Comparison of ENCODE assay signal across 26 cellular contexts in the genomic region with DNA sequence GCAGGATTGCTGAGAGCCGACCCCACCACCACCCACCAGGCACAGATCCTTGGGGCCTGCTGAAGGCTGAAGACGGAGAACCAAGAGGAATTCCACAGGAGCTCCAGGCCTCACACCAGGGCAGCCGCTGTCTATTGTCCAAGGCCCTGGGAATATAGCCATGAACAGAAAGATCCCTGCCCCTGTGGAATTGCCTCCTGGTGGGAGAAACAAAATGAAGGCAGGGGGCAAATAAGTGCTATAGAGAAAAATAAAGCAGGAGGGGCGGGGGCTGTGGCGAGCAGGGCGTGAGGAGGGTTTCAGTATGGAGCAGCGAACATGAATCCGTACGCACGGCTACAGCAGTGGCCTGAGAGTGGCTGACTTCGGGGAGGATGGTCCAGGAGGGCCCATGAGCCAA.
DNase-seq lines count a peak whose midpoint lies in the region; ATAC-seq lines count a peak whose summit lies in the region.
"Had no signal": no experiment of that assay in that cellular context is flagged by ENCODE, and none has a peak within 500 bp of the region (broad histone marks: within the 10 kb centered on the region; RNA-seq: fewer than 3 reads in every experiment).

No MANE protein-coding gene starts in this region.

- no peaks in the 10 kb centered on the region for H3K9me3 ChIP-seq in HUES6 (ENCODE audit: control insufficient read depth, insufficient read depth, low read depth, low read length)
- H3K9me3 ChIP-seq: heart right ventricle, stomach, thyroid gland had no signal

- DNase-seq in astrocyte of the hippocampus (ENCODE audit: low read depth, low spot score) (peak; percentile 54), iPS DF 4.7 (ENCODE audit: extremely low read depth, low spot score) (peak; percentile 38), retina (peak; percentile 79), ACHN (no peak)
- DNase-seq: activated B cell treated with CpG ODN at 0.5 μM for 24 hours; activated gamma-delta T cell treated with Interleukin-2 at 50 U/mL for 16 hours; activated T-cell treated with anti-CD3 and anti-CD28 coated beads, Interleukin-2, amount 50 U/mL, for 4 hours; CD8-positive, alpha-beta memory T cell; EL; foreskin melanocyte; heart right ventricle; Kasumi-1; NCI-H1436; NCI-H2081 treated with DMSO at 0.1 percent for 48 hours; NCI-H446 treated with DMSO at 0.1 percent for 48 hours; NCI-H82; stimulated activated CD4-positive, alpha-beta T cell treated with anti-CD3 and anti-CD28 coated beads, Interleukin-2, amount 100 ng/mL, for 24 hours; stomach; T1000; thyroid gland had no signal

- peaks cover 29% of the 10 kb centered on the region for H3K4me1 ChIP-seq in HUES6 (ENCODE audit: control insufficient read depth, insufficient read depth, low read length)
- H3K4me1 ChIP-seq: heart right ventricle, stomach, thyroid gland had no signal

- no peak for ATAC-seq in HG03025 (IDR thresholded peaks at IDR 0.05; ENCODE audit: low FRiP score, unreplicated experiment)
- ATAC-seq in HG03571 (IDR thresholded peaks at IDR 0.05; ENCODE audit: unreplicated experiment): no peak
- ATAC-seq: activated T-cell treated with anti-CD3 and anti-CD28 coated beads, Interleukin-2, amount 50 U/mL, for 4 hours; left lobe of liver had no signal

- H3K27ac ChIP-seq in HUES6 (ENCODE audit: low read depth, low read length): peak overlapping the region; percentile 54; the same call in 1 of the 2 replicates
- H3K27ac ChIP-seq: heart right ventricle, parathyroid adenoma, stomach, thyroid gland had no signal

- in situ Hi-C loops in ACHN (cut with HindIII; ENCODE audit: low pct_ligation_motif_present, low pct_unique_long_range_greater_than_20kb, low sequenced_read_pairs): no loop called here

- H3K27me3 ChIP-seq in HUES6 (ENCODE audit: control insufficient read depth, insufficient read depth, low read length): 0 out of 2 replicates have a peak, but pooled peaks cover 3% of the 10 kb centered on the region
- H3K27me3 ChIP-seq: heart right ventricle, stomach, thyroid gland had no signal

- H3K4me3 ChIP-seq in HUES6 (ENCODE audit: low read depth, low read length): no peak overlapping the region; the same call in 1 of the 2 replicates
- H3K4me3 ChIP-seq: heart right ventricle, smooth muscle cell, stomach, thyroid gland had no signal

- H3K9ac ChIP-seq in HUES6 (ENCODE audit: low read length): peak overlapping the region; percentile 44
- H3K9ac ChIP-seq: parathyroid adenoma had no signal

- H3K36me3 ChIP-seq in HUES6 (ENCODE audit: control insufficient read depth, insufficient read depth, low read length): no peaks in the 10 kb centered on the region
- H3K36me3 ChIP-seq: thyroid gland had no signal
